Comparison of ENCODE assay signal across 10 cellular contexts in the genomic region with DNA sequence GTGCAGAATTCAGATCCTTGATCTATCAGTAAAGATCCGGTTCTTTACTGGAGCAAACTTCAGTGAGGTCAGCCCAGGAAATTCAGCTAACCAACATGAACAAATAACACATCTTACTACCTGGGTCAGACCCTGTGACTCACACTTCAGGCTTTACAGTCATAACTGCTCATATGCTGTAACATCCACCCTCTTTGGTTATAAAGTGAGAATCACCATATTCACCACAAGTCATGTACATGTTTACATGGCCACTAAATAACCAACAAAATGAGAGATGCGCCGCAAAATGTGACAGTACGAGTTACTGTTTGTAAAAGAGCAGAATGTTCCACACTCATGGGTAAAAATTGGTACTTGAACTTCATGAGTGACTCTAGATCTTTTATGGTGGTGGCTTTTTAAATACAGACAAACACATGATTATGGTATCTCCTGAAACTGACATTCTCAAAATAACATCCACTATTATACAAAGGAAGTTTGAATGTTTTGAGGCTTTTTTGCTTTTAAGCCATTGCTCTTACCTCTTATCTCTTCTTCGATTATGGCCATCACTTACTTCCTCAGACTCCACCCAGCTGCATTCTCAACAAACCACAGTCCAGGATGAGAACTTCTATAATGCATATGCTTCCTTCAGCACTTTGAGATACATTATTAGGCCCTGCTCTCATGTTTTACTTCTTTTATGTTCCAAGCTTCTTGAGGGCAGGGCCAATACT.
DNase-seq lines count a peak whose midpoint lies in the region; ATAC-seq and TF ChIP-seq lines count a peak whose summit lies in the region.
"Had no signal": no experiment of that assay in that cellular context is flagged by ENCODE, and none has a peak within 500 bp of the region (broad histone marks: within the 10 kb centered on the region; RNA-seq: fewer than 3 reads in every experiment).

No MANE protein-coding gene starts in this region.

- peaks cover 10% of the 10 kb centered on the region for H3K4me1 ChIP-seq in A673 (ENCODE audit: insufficient read depth, low read length, poor library complexity, severe bottlenecking)

- H3K9me3 ChIP-seq in A673 (ENCODE audit: low read depth, low read length, poor library complexity, severe bottlenecking) = no peaks in the 10 kb centered on the region

- TF ChIP-seq CTCF in NB4 (IDR thresholded peaks at IDR 0.05; ENCODE audit: low read depth, low read length) = no peak
- no peak for TF ChIP-seq CTCF in A673 (conservative IDR thresholded peaks at IDR 0.05; ENCODE audit: low read depth, low read length)

- no peak for TF ChIP-seq POLR2A in NB4 (IDR thresholded peaks at IDR 0.05; ENCODE audit: extremely low read depth, insufficient read length)

- CTCF ChIA-PET in A673 (lab: Charles Lee) = no interaction called here

- no TSS peak for BruUV-seq in A673 (replicated peaks; lab: Mats Ljungman, UMichigan)

- DNase-seq in NB4 (ENCODE audit: low read depth) (peak; percentile 6), astrocyte of the hippocampus (ENCODE audit: low read depth, low spot score) (peak; percentile 39), NCI-H1048 (lab: John Stamatoyannopoulos, UW) (no peak), A673 (ENCODE audit: low spot score) (no peak), NCI-H345 treated with DMSO at 0.1 percent for 48 hours (lab: John Stamatoyannopoulos, UW; ENCODE audit: unreplicated experiment) (no peak)
- DNase-seq in stimulated activated CD4-positive, alpha-beta T cell treated with anti-CD3 and anti-CD28 coated beads, TNF-alpha, amount 100 ng/mL, for 24 hours (ENCODE audit: low read depth in 3 of 3) = peak in 2 of 3 experiments; percentile 11 to 16
- DNase-seq: left cardiac atrium had no signal

- intact Hi-C loops in A673 (cut with micrococcal nuclease; ENCODE audit: unreplicated experiment) = no loop called here

- POLR2A ChIA-PET in A673 (lab: Charles Lee; ENCODE audit: low non-redundant PET) = no interaction called here

- H3K27me3 ChIP-seq in A673 (replicated peaks; ENCODE audit: insufficient read depth, low read depth, low read length, poor library complexity) = no peaks in the 10 kb centered on the region

- no peak overlapping the region for H3K27ac ChIP-seq in A673 (ENCODE audit: low read depth, low read length, poor library complexity, severe bottlenecking)
- H3K27ac ChIP-seq: KMS-11 had no signal

- H3K4me3 ChIP-seq in NB4 (ENCODE audit: low read depth, low read length) = no peak overlapping the region
- no peak overlapping the region for H3K4me3 ChIP-seq in A673 (ENCODE audit: low read depth, low read length, poor library complexity, severe bottlenecking)

- peak; percentile 89 for ATAC-seq in GM19452 (IDR thresholded peaks at IDR 0.05; ENCODE audit: unreplicated experiment)
- no peak for ATAC-seq in HG02970 (IDR thresholded peaks at IDR 0.05; ENCODE audit: low FRiP score, unreplicated experiment)

- H3K36me3 ChIP-seq in A673 (ENCODE audit: insufficient read depth, low read length, poor library complexity, severe bottlenecking) = no peaks in the 10 kb centered on the region

Comparison
In these comparisons a context has a peak if more than half of its experiments do, and no peak if none do; other contexts are left out.
1. DNase-seq: peak in NB4 (single experiment), astrocyte of the hippocampus (single experiment) and stimulated activated CD4-positive, alpha-beta T cell treated with anti-CD3 and anti-CD28 coated beads, TNF-alpha, amount 100 ng/mL, for 24 hours (2 of 3); none in NCI-H1048 (single experiment), A673 (single experiment) and NCI-H345 treated with DMSO at 0.1 percent for 48 hours (single experiment).